Comparison of ENCODE assay signal across 18 cellular contexts in genomic region chr5:115809946-115810345, GRCh38. TPM values are rescaled to one million over a fixed set of nuclear protein-coding genes. Genes with fewer than 3 reads are reported as not detected.
DNase-seq lines count a peak whose midpoint lies in the region; ATAC-seq, FAIRE-seq and TF ChIP-seq lines count a peak whose summit lies in the region.
"Had no signal": no experiment of that assay in that cellular context is flagged by ENCODE, and none has a peak within 500 bp of the region (broad histone marks: within the 10 kb centered on the region; RNA-seq: fewer than 3 reads in every experiment).

No MANE protein-coding gene starts in this region.

- no peaks in the 10 kb centered on the region for H3K9me3 Mint-ChIP-seq in activated CD8-positive, alpha-beta memory T cell treated with anti-CD3 and anti-CD28 coated beads, Interleukin-2, amount 10 ng/mL, durations not matched to agents 7 days and 5 days (ENCODE audit: low read depth)
- no peaks in the 10 kb centered on the region for H3K9me3 Mint-ChIP-seq in astrocyte (ENCODE audit: unreplicated experiment)
- H3K9me3 Mint-ChIP-seq in nephron = no peaks in the 10 kb centered on the region
- H3K9me3 Mint-ChIP-seq: CD4-positive, alpha-beta memory T cell; GM23338 had no signal

- no peak overlapping the region for H3K4me3 Mint-ChIP-seq in activated CD8-positive, alpha-beta memory T cell treated with anti-CD3 and anti-CD28 coated beads, Interleukin-2, amount 10 ng/mL, durations not matched to agents 7 days and 5 days
- no peak overlapping the region for H3K4me3 Mint-ChIP-seq in astrocyte (ENCODE audit: unreplicated experiment)
- H3K4me3 Mint-ChIP-seq in nephron = no peak overlapping the region
- H3K4me3 Mint-ChIP-seq in T-helper 17 cell = no peak overlapping the region
- H3K4me3 Mint-ChIP-seq: CD4-positive, alpha-beta memory T cell; GM23338 had no signal

- H3K27me3 Mint-ChIP-seq in activated CD8-positive, alpha-beta memory T cell treated with anti-CD3 and anti-CD28 coated beads, Interleukin-2, amount 10 ng/mL, durations not matched to agents 7 days and 5 days = peaks cover 54% of the 10 kb centered on the region
- H3K27me3 Mint-ChIP-seq in astrocyte (ENCODE audit: low read depth, unreplicated experiment) (peaks cover 7% of the 10 kb centered on the region), nephron (ENCODE audit: low read depth) (peaks cover 9% of the 10 kb centered on the region), T-helper 17 cell (peaks cover 40% of the 10 kb centered on the region)

- peaks cover 13% of the 10 kb centered on the region for H3K27me3 ChIP-seq in astrocyte (ENCODE audit: insufficient read depth, low read length)

- H3K4me2 ChIP-seq in astrocyte (ENCODE audit: low read length) = peak overlapping the region; percentile 18
- H3K4me2 ChIP-seq: A549, GM23338 had no signal

- H4K20me1 ChIP-seq in astrocyte (ENCODE audit: insufficient read depth, low read length) = no peaks in the 10 kb centered on the region

- H3K4me3 ChIP-seq in astrocyte (ENCODE audit: insufficient read depth, low read depth, low read length) = no peak overlapping the region
- H3K4me3 ChIP-seq: A549, GM12878, GM23338 had no signal

- H3K36me3 Mint-ChIP-seq in activated CD8-positive, alpha-beta memory T cell treated with anti-CD3 and anti-CD28 coated beads, Interleukin-2, amount 10 ng/mL, durations not matched to agents 7 days and 5 days = peaks cover 3% of the 10 kb centered on the region
- H3K36me3 Mint-ChIP-seq in astrocyte (ENCODE audit: low read depth, unreplicated experiment) = no peaks in the 10 kb centered on the region
- peaks cover 54% of the 10 kb centered on the region for H3K36me3 Mint-ChIP-seq in nephron (ENCODE audit: low read depth)
- no peaks in the 10 kb centered on the region for H3K36me3 Mint-ChIP-seq in T-helper 17 cell (ENCODE audit: low read depth)
- H3K36me3 Mint-ChIP-seq: CD4-positive, alpha-beta memory T cell had no signal

- H3K9ac ChIP-seq in astrocyte (ENCODE audit: low read length) = no peak overlapping the region

- peaks cover 3% of the 10 kb centered on the region for H3K4me1 ChIP-seq in astrocyte (ENCODE audit: insufficient read depth, low read length)
- H3K4me1 ChIP-seq: A549, BE2C had no signal

- H3K27ac ChIP-seq in astrocyte (ENCODE audit: low read depth, low read length) = no peak overlapping the region
- H3K27ac ChIP-seq: A549, C4-2B had no signal

- CTCF ChIA-PET in activated CD8-positive, alpha-beta memory T cell treated with anti-CD3 and anti-CD28 coated beads, Interleukin-2, amount 10 ng/mL, durations not matched to agents 7 days and 5 days (lab: Charles Lee) = interaction anchor here (1.9 kb wide), 1 partner anchor 175 kb away, joined by 7 read pairs; no protein-coding TSS in a partner anchor

- no peaks in the 10 kb centered on the region for H3K9me3 ChIP-seq in astrocyte (ENCODE audit: insufficient read depth, low read depth, low read length)
- no peaks in the 10 kb centered on the region for H3K9me3 ChIP-seq in T-helper 17 cell (ENCODE audit: control insufficient read depth, low read length, poor library complexity, severe bottlenecking)
- H3K9me3 ChIP-seq: A549, BE2C had no signal

- H2AFZ ChIP-seq in astrocyte (ENCODE audit: low read depth, low read length) = no peak overlapping the region
- H2AFZ ChIP-seq: GM23338 had no signal

- peak; percentile 37 for FAIRE-seq in astrocyte (lab: Jason Lieb, UNC)
- FAIRE-seq: A549, GM12878, GM18507 had no signal

- no peaks in the 10 kb centered on the region for H3K36me3 ChIP-seq in astrocyte (ENCODE audit: insufficient read depth, low read length)
- H3K36me3 ChIP-seq: BE2C had no signal

- no peaks in the 10 kb centered on the region for H3K79me2 ChIP-seq in astrocyte (ENCODE audit: insufficient read depth, low read length)

- peaks cover 68% of the 10 kb centered on the region for H3K4me1 Mint-ChIP-seq in activated CD8-positive, alpha-beta memory T cell treated with anti-CD3 and anti-CD28 coated beads, Interleukin-2, amount 10 ng/mL, durations not matched to agents 7 days and 5 days
- H3K4me1 Mint-ChIP-seq in astrocyte (ENCODE audit: low read depth, unreplicated experiment) (peaks cover 3% of the 10 kb centered on the region), nephron (peaks cover 45% of the 10 kb centered on the region), T-helper 17 cell (peaks cover under 1% of the 10 kb centered on the region)

- H3K27ac Mint-ChIP-seq in activated CD8-positive, alpha-beta memory T cell treated with anti-CD3 and anti-CD28 coated beads, Interleukin-2, amount 10 ng/mL, durations not matched to agents 7 days and 5 days = no peak overlapping the region
- H3K27ac Mint-ChIP-seq in astrocyte (ENCODE audit: unreplicated experiment) (no peak overlapping the region), nephron (peak overlapping the region in 2 of 3 experiments; percentile 22 to 53), T-helper 17 cell (no peak overlapping the region)
- H3K27ac Mint-ChIP-seq: CD4-positive, alpha-beta memory T cell; GM23338 had no signal

- DNase-seq in activated CD8-positive, alpha-beta memory T cell treated with anti-CD3 and anti-CD28 coated beads, Interleukin-2, amount 10 ng/mL, durations not matched to agents 7 days and 5 days = no peak
- no peak for DNase-seq in activated CD8-positive, alpha-beta memory T cell treated with anti-CD3 and anti-CD28 coated beads for 24 hours
- DNase-seq in astrocyte (ENCODE audit: low read depth) (no peak), T-helper 17 cell (no peak), hepatic stellate cell (ENCODE audit: low spot score) (no peak)
- DNase-seq: BE2C; CD4-positive, alpha-beta memory T cell; DMS79; H7 had no signal

- TF ChIP-seq CTCF in astrocyte (IDR thresholded peaks at IDR 0.05; ENCODE audit: insufficient read depth, low read depth, low read length) (no peak), nephron (IDR thresholded peaks at IDR 0.05; ENCODE audit: unreplicated experiment in 3 of 3) (no peak)

- ATAC-seq in activated CD8-positive, alpha-beta memory T cell treated with anti-CD3 and anti-CD28 coated beads, Interleukin-2, amount 10 ng/mL, durations not matched to agents 7 days and 5 days = peak; percentile 34
- ATAC-seq in T-helper 17 cell = no peak
- ATAC-seq in GM18873 (IDR thresholded peaks at IDR 0.05; ENCODE audit: low FRiP score, unreplicated experiment) = no peak
- ATAC-seq: A549, GM12878, GM23338 had no signal

RNA-seq across cellular contexts. Expression of gene CDO1, which starts 6.5 kb away (rescaled TPM):
- under 1 TPM in 1 of 2 experiments, not detected in 1; 0.30 TPM for total RNA-seq in activated CD8-positive, alpha-beta memory T cell treated with anti-CD3 and anti-CD28 coated beads, Interleukin-2, amount 10 ng/mL, durations not matched to agents 7 days and 5 days
- total RNA-seq in astrocyte (3.9 and 6.1 TPM in 2 replicates), T-helper 17 cell (not detected)
- total RNA-seq: G401, GM12878, HT-29 had no signal

RNA-seq across cellular contexts. Expression of gene ATG12, which starts 31.4 kb away (rescaled TPM):
- total RNA-seq in activated CD8-positive, alpha-beta memory T cell treated with anti-CD3 and anti-CD28 coated beads, Interleukin-2, amount 10 ng/mL, durations not matched to agents 7 days and 5 days = 10 to 100 TPM; 36.5 to 36.9 TPM
- total RNA-seq in astrocyte (58.3 and 66.3 TPM in 2 replicates), T-helper 17 cell (10 to 100 TPM; 58.0 to 64.2 TPM)

RNA-seq across cellular contexts. Expression of gene AP3S1, which starts 31.8 kb away (rescaled TPM):
- 10 to 100 TPM; 57.1 to 66.2 TPM for total RNA-seq in activated CD8-positive, alpha-beta memory T cell treated with anti-CD3 and anti-CD28 coated beads, Interleukin-2, amount 10 ng/mL, durations not matched to agents 7 days and 5 days
- total RNA-seq in astrocyte (108 and 110 TPM in 2 replicates), T-helper 17 cell (10 to 100 TPM; 44.5 to 45.0 TPM)

Comparison
In these comparisons a context has a peak if more than half of its experiments do, and no peak if none do; other contexts are left out.
1. H3K27ac Mint-ChIP-seq: peak in nephron (2 of 3); none in activated CD8-positive, alpha-beta memory T cell treated with anti-CD3 and anti-CD28 coated beads, Interleukin-2, amount 10 ng/mL, durations not matched to agents 7 days and 5 days (single experiment), astrocyte (single experiment) and T-helper 17 cell (single experiment).